Comparison of ENCODE assay signal across 10 cellular contexts in the genomic region with DNA sequence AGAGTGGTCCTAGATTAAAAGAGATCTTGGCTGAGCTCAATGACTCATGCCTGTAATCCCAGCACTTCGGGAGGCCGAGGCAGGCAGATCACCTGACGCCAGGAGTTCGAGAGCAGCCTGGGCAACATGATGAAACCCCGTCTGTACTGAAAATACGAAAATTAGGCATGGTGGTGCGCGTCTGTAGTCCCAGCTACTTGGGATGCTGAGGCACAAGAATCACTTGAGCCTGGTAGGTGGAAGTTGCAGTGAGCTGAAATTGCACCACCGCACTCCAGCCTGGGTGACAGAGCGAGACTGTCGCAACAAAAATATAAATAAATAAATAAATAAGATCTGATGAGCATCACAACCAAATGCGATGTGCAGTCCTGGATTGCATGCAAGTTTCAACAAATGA.
DNase-seq lines count a peak whose midpoint lies in the region; ATAC-seq and TF ChIP-seq lines count a peak whose summit lies in the region.
"Had no signal": no experiment of that assay in that cellular context is flagged by ENCODE, and none has a peak within 500 bp of the region (broad histone marks: within the 10 kb centered on the region; RNA-seq: fewer than 3 reads in every experiment).

No MANE protein-coding gene starts in this region.

- DNase-seq in CD1c-positive myeloid dendritic cell (ENCODE audit: extremely low spot score): peak; percentile 61
- no peak for DNase-seq in central memory CD8-positive, alpha-beta T cell (ENCODE audit: low spot score in 2 of 2)
- DNase-seq in germinal center (ENCODE audit: low spot score): no peak
- no peak for DNase-seq in NCI-H345 treated with DMSO at 0.1 percent for 48 hours (lab: John Stamatoyannopoulos, UW; ENCODE audit: unreplicated experiment)
- DNase-seq in UCSD-AML1 (lab: John Stamatoyannopoulos, UW; ENCODE audit: unreplicated experiment): no peak
- DNase-seq: activated T-cell treated with anti-CD3 and anti-CD28 coated beads, Interleukin-2, amount 50 U/mL, for 48 hours; COR-L47 had no signal

- H3K9me3 Mint-ChIP-seq in central memory CD8-positive, alpha-beta T cell: no peaks in the 10 kb centered on the region

- H3K36me3 ChIP-seq in KOPT-K1 (ENCODE audit: insufficient read depth, low read length) (no peaks in the 10 kb centered on the region), neutrophil (no peaks in the 10 kb centered on the region)

- H3K9me3 ChIP-seq in KOPT-K1 (ENCODE audit: insufficient read depth, low read length, poor library complexity, severe bottlenecking): no peaks in the 10 kb centered on the region
- H3K9me3 ChIP-seq in neutrophil: no peaks in the 10 kb centered on the region

- peaks cover 33% of the 10 kb centered on the region for H3K4me1 Mint-ChIP-seq in central memory CD8-positive, alpha-beta T cell

- peaks cover 25 to 26% of the 10 kb centered on the region in 2 experiments for H3K4me1 ChIP-seq in neutrophil (ENCODE audit: control insufficient read depth in 1 of 2, insufficient read depth in 1 of 2, low read depth in 1 of 2, low read length in 1 of 2)

- ATAC-seq in central memory CD8-positive, alpha-beta T cell (replicated peaks; ENCODE audit: extremely low read depth, poor library complexity, severe bottlenecking): no peak
- no peak for ATAC-seq in HG03039 (IDR thresholded peaks at IDR 0.05; ENCODE audit: unreplicated experiment)

- peaks cover 2% of the 10 kb centered on the region for H3K36me3 Mint-ChIP-seq in central memory CD8-positive, alpha-beta T cell (ENCODE audit: insufficient read depth)

- H3K27me3 Mint-ChIP-seq in central memory CD8-positive, alpha-beta T cell: no peaks in the 10 kb centered on the region

- H3K27ac Mint-ChIP-seq in central memory CD8-positive, alpha-beta T cell (ENCODE audit: low read depth): peak overlapping the region; percentile 87

- TF ChIP-seq CTCF in neutrophil (IDR thresholded peaks at IDR 0.05): no peak

- H3K27me3 ChIP-seq in neutrophil: no peaks in the 10 kb centered on the region

- no peak overlapping the region for H3K4me3 Mint-ChIP-seq in central memory CD8-positive, alpha-beta T cell

- H3K27ac ChIP-seq in KOPT-K1 (ENCODE audit: low read depth, low read length, poor library complexity, severe bottlenecking) (peak overlapping the region; percentile 73), neutrophil (peak overlapping the region; percentile 68)

- H3K4me3 ChIP-seq in neutrophil (ENCODE audit: low read depth in 1 of 2, low read length in 1 of 2): no peak overlapping the region
